1 cellular context compared by ENCODE assay signal in the genomic region with DNA sequence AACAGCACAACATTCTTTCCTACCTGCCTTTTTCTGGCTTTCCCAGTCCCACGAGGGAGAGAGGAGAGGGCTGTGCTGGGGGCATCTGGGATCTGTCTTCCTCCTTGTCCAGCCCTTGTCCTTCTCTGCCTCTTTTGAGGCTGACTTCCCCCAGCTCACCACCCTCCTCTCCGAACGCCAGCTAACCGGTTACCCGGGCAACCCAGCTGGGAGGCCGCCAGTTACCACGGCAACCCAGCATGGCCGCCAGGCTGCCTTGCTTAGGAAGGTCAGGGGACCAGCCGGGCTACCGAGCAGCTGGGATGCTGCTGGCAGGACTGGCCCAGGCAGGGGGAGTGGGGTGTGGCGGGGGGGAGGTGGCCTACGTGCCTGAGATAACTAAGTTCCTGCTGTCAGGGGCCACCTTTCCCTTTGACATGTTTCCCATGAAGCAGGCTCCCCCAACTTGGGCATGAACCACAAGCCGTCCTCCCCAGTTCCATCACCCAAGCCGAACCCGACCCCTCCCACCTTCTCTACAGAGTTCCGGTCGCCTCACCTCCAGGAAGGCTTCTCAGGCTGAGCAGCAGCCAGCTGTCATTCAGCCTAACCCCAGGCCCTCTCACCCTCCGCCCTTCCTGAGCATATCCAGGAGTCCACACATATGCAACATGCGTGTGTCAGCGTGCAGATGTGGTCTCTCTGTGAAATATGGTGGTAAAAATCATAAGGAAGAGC.
TF ChIP-seq lines count a peak whose summit lies in the region.

No MANE protein-coding gene starts in this region.

TF ChIP-seq in K562, 482 proteins besides CTCF, POLR2A, EP300 and RAD21 (continued from another document):
- TF ChIP-seq, protein P1, sequence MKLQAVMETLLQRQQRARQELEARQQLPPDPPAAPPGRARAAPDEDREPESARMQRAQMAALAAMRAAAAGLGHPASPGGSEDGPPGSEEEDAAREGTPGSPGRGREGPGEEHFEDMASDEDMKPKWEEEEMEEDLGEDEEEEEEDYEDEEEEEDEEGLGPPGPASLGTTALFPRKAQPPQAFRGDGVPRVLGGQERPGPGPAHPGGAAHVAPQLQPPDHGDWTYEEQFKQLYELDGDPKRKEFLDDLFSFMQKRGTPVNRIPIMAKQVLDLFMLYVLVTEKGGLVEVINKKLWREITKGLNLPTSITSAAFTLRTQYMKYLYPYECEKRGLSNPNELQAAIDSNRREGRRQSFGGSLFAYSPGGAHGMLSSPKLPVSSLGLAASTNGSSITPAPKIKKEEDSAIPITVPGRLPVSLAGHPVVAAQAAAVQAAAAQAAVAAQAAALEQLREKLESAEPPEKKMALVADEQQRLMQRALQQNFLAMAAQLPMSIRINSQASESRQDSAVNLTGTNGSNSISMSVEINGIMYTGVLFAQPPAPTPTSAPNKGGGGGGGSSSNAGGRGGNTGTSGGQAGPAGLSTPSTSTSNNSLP (IDR thresholded peaks at IDR 0.05; ENCODE audit: borderline replicate concordance, low read depth, low read length), result no peak
- TF ChIP-seq RBM22 (IDR thresholded peaks at IDR 0.05; ENCODE audit: low read depth, low read length, poor library complexity, severe bottlenecking) (peak; percentile 59), TRIM24 (IDR thresholded peaks at IDR 0.05) (no peak), ZBTB7A (IDR thresholded peaks at IDR 0.05; ENCODE audit: borderline replicate concordance, control insufficient read depth, low read depth, low read length) (no peak)
- TF ChIP-seq, protein P2, sequence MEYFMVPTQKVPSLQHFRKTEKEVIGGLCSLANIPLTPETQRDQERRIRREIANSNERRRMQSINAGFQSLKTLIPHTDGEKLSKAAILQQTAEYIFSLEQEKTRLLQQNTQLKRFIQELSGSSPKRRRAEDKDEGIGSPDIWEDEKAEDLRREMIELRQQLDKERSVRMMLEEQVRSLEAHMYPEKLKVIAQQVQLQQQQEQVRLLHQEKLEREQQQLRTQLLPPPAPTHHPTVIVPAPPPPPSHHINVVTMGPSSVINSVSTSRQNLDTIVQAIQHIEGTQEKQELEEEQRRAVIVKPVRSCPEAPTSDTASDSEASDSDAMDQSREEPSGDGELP (CRISPR knock-in tag; IDR thresholded peaks at IDR 0.05; ENCODE audit: borderline replicate concordance), result peak; percentile 95
